ENCODE assay signal across 22 cellular contexts in genomic region chr22:48081281-48081680, GRCh38.
"Had no signal": no experiment of that assay in that cellular context is flagged by ENCODE, and none has a peak within 500 bp of the region (broad histone marks: within the 10 kb centered on the region; RNA-seq: fewer than 3 reads in every experiment).

No MANE protein-coding gene starts in this region.

- H3K9me3 ChIP-seq: heart right ventricle, left ventricle myocardium inferior, neutrophil, right atrium auricular region, right lobe of liver, suprapubic skin, thoracic aorta, tibial artery, vagina had no signal

- H3K27me3 ChIP-seq: hepatocyte, right atrium auricular region, right lobe of liver, vagina had no signal

- H3K79me2 ChIP-seq: hepatocyte, parathyroid adenoma had no signal

- DNase-seq: heart right ventricle; islet precursor cell; left ventricle myocardium inferior; mesendoderm; naive B cell; natural killer cell; nephron progenitor cell; occipital lobe; right lobe of liver; stimulated activated CD4-positive, alpha-beta T cell treated with anti-CD3 and anti-CD28 coated beads, Interleukin-4, amount 100 ng/mL, for 24 hours; stimulated activated naive CD4-positive, alpha-beta T cell; tibial artery had no signal

- H3K9ac ChIP-seq: parathyroid adenoma had no signal

- H3K4me1 ChIP-seq: heart right ventricle, left ventricle myocardium inferior, parathyroid adenoma, right atrium auricular region, right lobe of liver, suprapubic skin, tibial artery, vagina had no signal

- ATAC-seq: heart right ventricle; natural killer cell; right lobe of liver; stimulated activated effector memory CD8-positive, alpha-beta T cell treated with anti-CD3 and anti-CD28 coated beads, Interleukin-12 subunit alpha, Interleukin-12 subunit beta, amount 100 ng/mL, for 72 hours had no signal

- H3K4me3 ChIP-seq: heart right ventricle, hepatocyte, left ventricle myocardium inferior, lung, right atrium auricular region, right lobe of liver, skin epidermis, suprapubic skin, thoracic aorta, tibial artery, vagina had no signal

- H2AFZ ChIP-seq: hepatocyte, parathyroid adenoma had no signal

- H3K36me3 ChIP-seq: heart right ventricle, left ventricle myocardium inferior, neutrophil, right atrium auricular region, right lobe of liver, suprapubic skin, thoracic aorta, tibial artery, vagina had no signal

- H3K27ac ChIP-seq: heart right ventricle, hepatocyte, left ventricle myocardium inferior, neutrophil, parathyroid adenoma, right atrium auricular region, right lobe of liver, skin epidermis, suprapubic skin, thoracic aorta, tibial artery, vagina had no signal

- H3K4me2 ChIP-seq: hepatocyte had no signal
